In genomic region chr16:1782408-1783247, GRCh38 we compare ENCODE assay signal across 8 cellular contexts. TPM values are rescaled to one million over a fixed set of nuclear protein-coding genes. Genes with fewer than 3 reads are reported as not detected.
DNase-seq lines count a peak whose midpoint lies in the region; ATAC-seq and TF ChIP-seq lines count a peak whose summit lies in the region.

Gene NUBP2, plus strand, starts transcription at chr16:1782960. Its CDS starts 61 bp downstream, at chr16:1783021.
Gene SPSB3, minus strand, starts transcription at chr16:1782571. Its CDS starts 1,088 bp downstream, at chr16:1781483.

- intact Hi-C loops in left cardiac atrium (cut with DNase I) (no loop called here), posterior vena cava (cut with DNase I) (no loop called here), upper lobe of right lung (cut with DNase I) (no loop called here)

- no peak for TF ChIP-seq CTCF in upper lobe of right lung (IDR thresholded peaks at IDR 0.05)

- peaks cover 29% of the 10 kb centered on the region for H3K36me3 ChIP-seq in upper lobe of right lung

- no peaks in the 10 kb centered on the region for H3K9me3 ChIP-seq in T-helper 17 cell (ENCODE audit: control insufficient read depth, low read length, poor library complexity, severe bottlenecking)
- no peaks in the 10 kb centered on the region for H3K9me3 ChIP-seq in upper lobe of right lung

- H3K4me1 ChIP-seq in upper lobe of right lung: peaks cover 17% of the 10 kb centered on the region

- TF ChIP-seq POLR2A in GM15510 (IDR thresholded peaks at IDR 0.05; ENCODE audit: borderline replicate concordance, extremely low read depth, insufficient read length): peak; percentile 77

- peak within 1 kb of the TSS; percentile 85 for H3K27ac ChIP-seq in upper lobe of right lung

- H3K4me1 Mint-ChIP-seq in T-helper 17 cell: peaks cover 12% of the 10 kb centered on the region

- peak within 1 kb of the TSS; percentile 78 for H3K27ac Mint-ChIP-seq in T-helper 17 cell

- peaks cover 3% of the 10 kb centered on the region for H3K36me3 Mint-ChIP-seq in T-helper 17 cell (ENCODE audit: low read depth)

- H3K27me3 Mint-ChIP-seq in T-helper 17 cell: no peaks in the 10 kb centered on the region

- ATAC-seq in HG02885 (IDR thresholded peaks at IDR 0.05; ENCODE audit: poor library complexity, unreplicated experiment) (peak; percentile 84), T-helper 17 cell (peak; percentile 89), left cardiac atrium (peak; percentile 94 to 95), upper lobe of right lung (peak; percentile 94)

- peak within 1 kb of the TSS; percentile 92 for H3K4me3 Mint-ChIP-seq in T-helper 17 cell

- peak within 1 kb of the TSS; percentile 85 for H3K4me3 ChIP-seq in upper lobe of right lung

- no peaks in the 10 kb centered on the region for H3K27me3 ChIP-seq in upper lobe of right lung

- DNase-seq in NCI-H1694 treated with DMSO at 0.1 percent for 48 hours (lab: John Stamatoyannopoulos, UW) (peak; percentile 97), T-helper 17 cell (peak; percentile 91 to 97 (median 94)), amygdala (lab: John Stamatoyannopoulos, UW) (peak; percentile 89 to 100 (median 100)), left cardiac atrium (peak; percentile 100), posterior vena cava (ENCODE audit: low spot score) (peak; percentile 100), upper lobe of right lung (peak; percentile 100)

RNA-seq across cellular contexts. Expression of gene NUBP2, which starts in this region (rescaled TPM):
- total RNA-seq in T-helper 17 cell: 10 to 100 TPM; 41.7 to 44.9 TPM
- 10 to 100 TPM; 32.5 to 33.6 TPM for total RNA-seq in left cardiac atrium
- 10 to 100 TPM; 30.4 to 30.9 TPM for total RNA-seq in posterior vena cava
- 38.9 TPM for total RNA-seq in upper lobe of right lung

RNA-seq across cellular contexts. Expression of gene SPSB3, which starts in this region (rescaled TPM):
- total RNA-seq in T-helper 17 cell (100 to 1,000 TPM in 1 of 2 donors, 10 to 100 TPM in 1; 92.2 to 101 TPM), left cardiac atrium (10 to 100 TPM; 25.9 to 27.7 TPM), posterior vena cava (10 to 100 TPM; 21.7 to 26.7 TPM), upper lobe of right lung (43.0 TPM)

Comparison
In these comparisons a context has a peak if more than half of its experiments do, and no peak if none do; other contexts are left out.
1. Peak in every context shown above with its lines: DNase-seq, ATAC-seq, H3K4me3 ChIP-seq and H3K27ac ChIP-seq.